ENCODE assay signal across 11 cellular contexts in the genomic region with DNA sequence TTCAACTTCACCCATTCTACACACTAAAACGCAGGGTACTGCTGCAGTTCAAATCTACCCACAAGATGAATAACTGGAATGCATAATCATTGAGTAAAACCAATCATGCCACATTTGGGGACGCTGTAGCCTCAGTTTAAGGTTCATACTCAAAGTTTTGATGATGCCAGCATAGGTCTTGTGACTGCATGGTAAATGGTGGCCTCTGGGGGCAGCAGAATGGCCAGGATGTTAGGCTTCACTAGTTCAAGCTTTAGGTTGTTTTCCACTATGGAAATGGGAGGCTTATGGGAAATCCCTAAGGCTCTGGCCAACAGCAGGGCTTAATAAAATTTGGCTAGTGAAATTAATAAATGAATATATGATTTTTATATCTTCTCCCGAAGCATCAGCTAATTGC.
A peak's percentile ranks its signal among the peaks of the same experiment; 100 is the strongest.
DNase-seq lines count a peak whose midpoint lies in the region; ATAC-seq and TF ChIP-seq lines count a peak whose summit lies in the region.
"Had no signal": no experiment of that assay in that cellular context is flagged by ENCODE, and none has a peak within 500 bp of the region (broad histone marks: within the 10 kb centered on the region; RNA-seq: fewer than 3 reads in every experiment).

No MANE protein-coding gene starts in this region.

- no peak overlapping the region for H3K4me2 ChIP-seq in OCI-LY1 (ENCODE audit: low read length)

- no peaks in the 10 kb centered on the region for H4K20me1 ChIP-seq in OCI-LY1 (ENCODE audit: insufficient read depth, low read length)

- H3K9me3 ChIP-seq in OCI-LY1 (ENCODE audit: low read length) = no peaks in the 10 kb centered on the region
- no peaks in the 10 kb centered on the region for H3K9me3 ChIP-seq in vagina

- H3K79me2 ChIP-seq in OCI-LY1 (ENCODE audit: insufficient read depth, low read length) = no peaks in the 10 kb centered on the region

- H2AFZ ChIP-seq in OCI-LY1 (ENCODE audit: low read length) = no peak overlapping the region

- H3K9me3 Mint-ChIP-seq in T-helper 2 cell treated with Interferon-gamma antibody and Interleukin-4, amounts not matched to agents 5 μg/mL and 100 μg/mL, for 36 hours = no peaks in the 10 kb centered on the region
- H3K9me3 Mint-ChIP-seq: activated naive CD4-positive, alpha-beta T cell treated with anti-CD3 and anti-CD28 coated beads, Interleukin-2, amount 10 ng/mL, durations not matched to agents 7 days and 5 days had no signal

- DNase-seq in AML-193 (lab: John Stamatoyannopoulos, UW) (peak; percentile 17 to 22), fibroblast of mammary gland (ENCODE audit: low read depth) (peak; percentile 23), vagina (ENCODE audit: extremely low spot score in 2 of 2) (no peak)
- no peak for DNase-seq in T-helper 2 cell treated with Interferon-gamma antibody and Interleukin-4, amounts not matched to agents 5 μg/mL and 100 μg/mL, for 36 hours (ENCODE audit: low spot score)
- DNase-seq: activated naive CD4-positive, alpha-beta T cell treated with anti-CD3 and anti-CD28 coated beads, Interleukin-2, amount 10 ng/mL, durations not matched to agents 7 days and 5 days; left cardiac atrium; NCI-H2081 treated with DMSO at 0.1 percent for 48 hours had no signal

- H3K27me3 Mint-ChIP-seq in T-helper 2 cell treated with Interferon-gamma antibody and Interleukin-4, amounts not matched to agents 5 μg/mL and 100 μg/mL, for 36 hours (ENCODE audit: low read depth) = peaks cover 37% of the 10 kb centered on the region

- H3K36me3 ChIP-seq in OCI-LY1 (ENCODE audit: insufficient read depth, low read length) (no peaks in the 10 kb centered on the region), vagina (no peaks in the 10 kb centered on the region)

- no peaks in the 10 kb centered on the region for H3K36me3 Mint-ChIP-seq in T-helper 2 cell treated with Interferon-gamma antibody and Interleukin-4, amounts not matched to agents 5 μg/mL and 100 μg/mL, for 36 hours (ENCODE audit: low read depth)
- H3K36me3 Mint-ChIP-seq: activated naive CD4-positive, alpha-beta T cell treated with anti-CD3 and anti-CD28 coated beads, Interleukin-2, amount 10 ng/mL, durations not matched to agents 7 days and 5 days had no signal

- H3K27ac ChIP-seq in OCI-LY1 (ENCODE audit: low read depth, low read length, poor library complexity, severe bottlenecking) (no peak overlapping the region), vagina (no peak overlapping the region)

- H3K4me3 ChIP-seq in OCI-LY1 (ENCODE audit: low read depth, low read length, poor library complexity, severe bottlenecking) (no peak overlapping the region), fibroblast of mammary gland (ENCODE audit: control insufficient read depth, low read depth, low read length) (no peak overlapping the region), vagina (no peak overlapping the region)

- no peak overlapping the region for H3K9ac ChIP-seq in OCI-LY1 (ENCODE audit: low read length)

- no peak overlapping the region for H3K27ac Mint-ChIP-seq in T-helper 2 cell treated with Interferon-gamma antibody and Interleukin-4, amounts not matched to agents 5 μg/mL and 100 μg/mL, for 36 hours
- H3K27ac Mint-ChIP-seq: activated naive CD4-positive, alpha-beta T cell treated with anti-CD3 and anti-CD28 coated beads, Interleukin-2, amount 10 ng/mL, durations not matched to agents 7 days and 5 days had no signal

- peak; percentile 54 for TF ChIP-seq CTCF in OCI-LY1 (IDR thresholded peaks at IDR 0.05; ENCODE audit: low read length)
- TF ChIP-seq CTCF in fibroblast of mammary gland (conservative IDR thresholded peaks at IDR 0.05; ENCODE audit: control insufficient read depth, insufficient read depth, low read depth, low read length) = peak; percentile 41
- no peak for TF ChIP-seq CTCF in vagina (IDR thresholded peaks at IDR 0.05)

- intact Hi-C loops in vagina (cut with DNase I) = no loop called here

- no peak overlapping the region for H3K4me3 Mint-ChIP-seq in T-helper 2 cell treated with Interferon-gamma antibody and Interleukin-4, amounts not matched to agents 5 μg/mL and 100 μg/mL, for 36 hours
- H3K4me3 Mint-ChIP-seq: activated naive CD4-positive, alpha-beta T cell treated with anti-CD3 and anti-CD28 coated beads, Interleukin-2, amount 10 ng/mL, durations not matched to agents 7 days and 5 days had no signal

- no peaks in the 10 kb centered on the region for H3K4me1 Mint-ChIP-seq in T-helper 2 cell treated with Interferon-gamma antibody and Interleukin-4, amounts not matched to agents 5 μg/mL and 100 μg/mL, for 36 hours (ENCODE audit: low read depth)
- H3K4me1 Mint-ChIP-seq: activated naive CD4-positive, alpha-beta T cell treated with anti-CD3 and anti-CD28 coated beads, Interleukin-2, amount 10 ng/mL, durations not matched to agents 7 days and 5 days had no signal

- peak; percentile 83 for ATAC-seq in GM18867 (IDR thresholded peaks at IDR 0.05; ENCODE audit: unreplicated experiment)
- no peak for ATAC-seq in HG02852 (IDR thresholded peaks at IDR 0.05; ENCODE audit: unreplicated experiment)
- ATAC-seq in HG03378 (IDR thresholded peaks at IDR 0.05; ENCODE audit: unreplicated experiment) = no peak
- ATAC-seq: left cardiac atrium had no signal

- no peaks in the 10 kb centered on the region for H3K9me2 ChIP-seq in OCI-LY1 (ENCODE audit: low read depth, low read length)

- no peaks in the 10 kb centered on the region; the same call in 1 of the 2 replicates for H3K27me3 ChIP-seq in OCI-LY1 (ENCODE audit: insufficient read depth, low read length)
- H3K27me3 ChIP-seq in vagina = no peaks in the 10 kb centered on the region

- TF ChIP-seq POLR2A in vagina (IDR thresholded peaks at IDR 0.05) = no peak

- H3K4me1 ChIP-seq in OCI-LY1 (ENCODE audit: insufficient read depth, low read length, severe bottlenecking) (no peaks in the 10 kb centered on the region), vagina (no peaks in the 10 kb centered on the region)

- no peaks in the 10 kb centered on the region for H3F3A ChIP-seq in OCI-LY1 (ENCODE audit: insufficient read depth, low read length)

Comparison
In these comparisons a context has a peak if more than half of its experiments do, and no peak if none do; other contexts are left out.
1. DNase-seq: peak in AML-193 (2 of 2) and fibroblast of mammary gland (single experiment); none in T-helper 2 cell treated with Interferon-gamma antibody and Interleukin-4, amounts not matched to agents 5 μg/mL and 100 μg/mL, for 36 hours (single experiment) and vagina (0 of 2).
2. CTCF ChIP-seq: peak in OCI-LY1 (single experiment) and fibroblast of mammary gland (single experiment); none in vagina (0 of 3).